In genomic region chr19:19192910-19193423, GRCh38 we compare ENCODE assay signal across 8 cellular contexts. TPM values are rescaled to one million over a fixed set of nuclear protein-coding genes. Genes with fewer than 3 reads are reported as not detected.
A peak's percentile ranks its signal among the peaks of the same experiment; 100 is the strongest.
DNase-seq lines count a peak whose midpoint lies in the region; ATAC-seq, FAIRE-seq and TF ChIP-seq lines count a peak whose summit lies in the region.

No MANE protein-coding gene starts in this region.

- no peak for FAIRE-seq in K562 (lab: Jason Lieb, UNC)

- CTCF ChIA-PET in K562 (lab: Yijun Ruan, JAX; ENCODE audit: low intra/inter-chr PET ratio) = no interaction called here

- H3K4me3 ChIP-seq in K562 = peak overlapping the region; percentile 86

- no peaks in the 10 kb centered on the region for H3K9me3 Mint-ChIP-seq in memory B cell

- H3K4me2 ChIP-seq in K562 (ENCODE audit: insufficient read depth, low read length) = peak overlapping the region; percentile 92

- in situ Hi-C loops in K562 (cut with MboI) = no loop called here

- TF ChIP-seq RAD21 in K562 (CRISPR knock-in tag; conservative IDR thresholded peaks at IDR 0.05 in 1 of 2, IDR thresholded peaks at IDR 0.05 in 1 of 2) = no peak

- TSS peak; percentile 91 for BruUV-seq in K562 (replicated peaks; lab: Mats Ljungman, UMichigan)

- 2% methylated on average over 18 of the region's 22 CpGs for WGBS in K562 (ENCODE audit: insufficient coverage, low coverage, missing lambda C conversion rate)

- H3K27ac ChIP-seq in C4-2B (peak overlapping the region; percentile 91), K562 (ENCODE audit: extremely low read depth, low read depth, low read length) (peak overlapping the region; percentile 95)

- H3K79me2 ChIP-seq in K562 (ENCODE audit: control insufficient read depth, insufficient read depth, low read length) = peaks cover 40% of the 10 kb centered on the region

- POLR2A ChIA-PET in K562 (lab: Yijun Ruan, JAX) = interaction anchor here (0.5 to 1.5 kb wide), 9 partner anchors 8 to 288 kb away, joined by 3 to 8 read pairs (median 4); partner anchors contain the start of genes NR2C2AP and SUGP1

- peak overlapping the region; percentile 93 to 98 for H3K9ac ChIP-seq in K562 (ENCODE audit: insufficient read depth in 1 of 2, low read depth in 2 of 2, low read length in 2 of 2)

- peaks cover 44% of the 10 kb centered on the region; the same call in 2 of the 3 replicates for H3K36me3 ChIP-seq in K562 (ENCODE audit: control insufficient read depth, insufficient read depth, low read length)

- DNase-seq in K562 (ENCODE audit: extremely low read depth in 1 of 4, low spot score in 3 of 4) (peak in 2 of 4 experiments; percentile 66 to 70), memory B cell (ENCODE audit: low spot score in 2 of 2) (no peak), NCI-H510A (lab: John Stamatoyannopoulos, UW) (no peak), SHP77 treated with DMSO at 0.1 percent for 48 hours (lab: John Stamatoyannopoulos, UW) (no peak)

- no peaks in the 10 kb centered on the region for H3K9me1 ChIP-seq in K562 (ENCODE audit: control insufficient read depth, insufficient read depth, low read length)

- peaks cover 31% of the 10 kb centered on the region for H3K4me1 Mint-ChIP-seq in memory B cell

- no peaks in the 10 kb centered on the region for H3K27me3 ChIP-seq in K562 (ENCODE audit: control insufficient read depth in 2 of 2, insufficient read depth in 2 of 2, low read length in 2 of 2)

- H3K4me1 ChIP-seq in K562 (replicated peaks in 1 of 2; ENCODE audit: control insufficient read depth in 2 of 2, insufficient read depth in 2 of 2, low read length in 2 of 2) = peaks cover 7 to 20% of the 10 kb centered on the region in 2 experiments

- intact Hi-C loops in K562 (cut with micrococcal nuclease) = loop anchor here (1.0 to 2.0 kb wide), 2 partner anchors 32 to 128 kb away; partner anchors contain the start of genes MAU2 and SUGP1

- H3K36me3 Mint-ChIP-seq in memory B cell = peaks cover 10% of the 10 kb centered on the region

- no peaks in the 10 kb centered on the region; the same call in 1 of the 2 replicates for H4K20me1 ChIP-seq in K562 (replicated peaks; ENCODE audit: control insufficient read depth, insufficient read depth, low read length)

- H3K27ac Mint-ChIP-seq in memory B cell = peak overlapping the region; percentile 97

- ATAC-seq in HG03280 (IDR thresholded peaks at IDR 0.05; ENCODE audit: unreplicated experiment) = peak; percentile 3
- ATAC-seq in K562 = peak; percentile 10
- peak; percentile 7 for ATAC-seq in memory B cell (ENCODE audit: low read depth)
- ATAC-seq in GM18870 (IDR thresholded peaks at IDR 0.05; ENCODE audit: unreplicated experiment) = no peak
- no peak for ATAC-seq in GM21447 (IDR thresholded peaks at IDR 0.05; ENCODE audit: unreplicated experiment)

- H3K27me3 Mint-ChIP-seq in memory B cell = no peaks in the 10 kb centered on the region

- peak overlapping the region; percentile 96 for H2AFZ ChIP-seq in K562 (ENCODE audit: low read depth, low read length)

- TF ChIP-seq POLR2A in K562 (conservative IDR thresholded peaks at IDR 0.05) = peak; percentile 59

- TF ChIP-seq EP300 in K562 (IDR thresholded peaks at IDR 0.05; ENCODE audit: low read length) = no peak

- peak overlapping the region; percentile 94 for H3K4me3 Mint-ChIP-seq in memory B cell

- H3K9me3 ChIP-seq in K562 (replicated peaks; ENCODE audit: control insufficient read depth, insufficient read depth, low read depth, low read length) = no peaks in the 10 kb centered on the region

- no peak for TF ChIP-seq CTCF in C4-2B (conservative IDR thresholded peaks at IDR 0.05)
- no peak for TF ChIP-seq CTCF in K562 (IDR thresholded peaks at IDR 0.05 in 2 of 3, conservative IDR thresholded peaks at IDR 0.05 in 1 of 3; ENCODE audit: insufficient read depth in 2 of 3, low read depth in 1 of 3, low read length in 3 of 3)

RNA-seq across cellular contexts. Expression of gene RFXANK, which starts 0.9 kb away (rescaled TPM):
- total RNA-seq in K562 (2011; cell fraction: chromatin; rRNA removed; ENCODE audit: low replicate concordance) = 68.6 and 223 TPM in 2 replicates
- 202 and 233 TPM in 2 replicates for total RNA-seq in K562 (2011; cell fraction: nucleolus; rRNA removed)
- 103 and 126 TPM in 2 replicates for total RNA-seq in K562 (2011; cell fraction: nucleoplasm; rRNA removed)
- total RNA-seq in K562 (2014; rRNA removed) (152 and 203 TPM in 2 replicates), K562 (2014; rRNA removed; fragmentation: Illumina TruSeq; extraction: Trizol) (79.8 and 106 TPM in 2 replicates), K562 (2015; rRNA removed; fragmentation: Illumina TruSeq; extraction: Trizol) (158 and 164 TPM in 2 replicates), K562 (2021) (176 and 185 TPM in 2 replicates)
- polyA plus RNA-seq in K562 (2011; rRNA removed) (68.6 and 70.4 TPM in 2 replicates), K562 (2014; fragmentation: Illumina TruSeq; extraction: Trizol) (181 and 187 TPM in 2 replicates), K562 (2014; fragmentation: Nextera tagmentation; extraction: Ambion mirVana) (100 to 1,000 TPM in 1 of 2 experiments, 10 to 100 TPM in 1; 81.4 to 150 TPM), K562 (2014; rRNA removed) (138 and 143 TPM in 2 replicates)
- polyA plus RNA-seq in K562 (2011; cell fraction: cytosol; rRNA removed) = 91.9 and 206 TPM in 2 replicates
- 256 and 295 TPM in 2 replicates for polyA plus RNA-seq in K562 (2011; cell fraction: nucleus; rRNA removed)
- 186 and 218 TPM in 2 replicates for polyA plus RNA-seq in K562 (2012)
- 23.8 and 46.5 TPM in 2 replicates for polyA minus RNA-seq in K562 (2011; rRNA and poly(A)+ RNA removed)
- 50.6 and 74.2 TPM in 2 replicates for polyA minus RNA-seq in K562 (2011; cell fraction: cytosol; rRNA and poly(A)+ RNA removed)
- 71.6 and 78.2 TPM in 2 replicates for polyA minus RNA-seq in K562 (2011; cell fraction: nucleus; rRNA and poly(A)+ RNA removed)

RNA-seq across cellular contexts. Expression of gene BORCS8, which starts 1.0 kb away (rescaled TPM):
- 26.1 and 65.6 TPM in 2 replicates for total RNA-seq in K562 (2011; cell fraction: chromatin; rRNA removed; ENCODE audit: low replicate concordance)
- total RNA-seq in K562 (2011; cell fraction: nucleolus; rRNA removed) = 31.4 and 35.8 TPM in 2 replicates
- 36.1 and 51.5 TPM in 2 replicates for total RNA-seq in K562 (2011; cell fraction: nucleoplasm; rRNA removed)
- total RNA-seq in K562 (2014; rRNA removed) (33.3 and 33.6 TPM in 2 replicates), K562 (2014; rRNA removed; fragmentation: Illumina TruSeq; extraction: Trizol) (7.9 and 11.3 TPM in 2 replicates), K562 (2015; rRNA removed; fragmentation: Illumina TruSeq; extraction: Trizol) (16.3 and 17.3 TPM in 2 replicates), K562 (2021) (30.4 and 30.5 TPM in 2 replicates)
- polyA plus RNA-seq in K562 (2011; rRNA removed) (11.2 and 12.7 TPM in 2 replicates), K562 (2014; fragmentation: Illumina TruSeq; extraction: Trizol) (24.4 and 31.3 TPM in 2 replicates), K562 (2014; fragmentation: Nextera tagmentation; extraction: Ambion mirVana) (1 to 10 TPM; 4.6 to 9.4 TPM), K562 (2014; rRNA removed) (28.7 and 29.9 TPM in 2 replicates)
- polyA plus RNA-seq in K562 (2011; cell fraction: cytosol; rRNA removed) = 12.3 and 35.6 TPM in 2 replicates
- polyA plus RNA-seq in K562 (2011; cell fraction: nucleus; rRNA removed) = 20.9 and 34.2 TPM in 2 replicates
- 17.6 and 20.6 TPM in 2 replicates for polyA plus RNA-seq in K562 (2012)
- polyA minus RNA-seq in K562 (2011; rRNA and poly(A)+ RNA removed) = 3.8 and 6.9 TPM in 2 replicates
- 6.7 and 7.9 TPM in 2 replicates for polyA minus RNA-seq in K562 (2011; cell fraction: cytosol; rRNA and poly(A)+ RNA removed)
- 5.7 and 7.3 TPM in 2 replicates for polyA minus RNA-seq in K562 (2011; cell fraction: nucleus; rRNA and poly(A)+ RNA removed)

RNA-seq across cellular contexts. Expression of gene NR2C2AP, which starts 10.2 kb away (rescaled TPM):
- 15.0 and 44.6 TPM in 2 replicates for total RNA-seq in K562 (2011; cell fraction: chromatin; rRNA removed; ENCODE audit: low replicate concordance)
- 37.5 and 41.5 TPM in 2 replicates for total RNA-seq in K562 (2011; cell fraction: nucleolus; rRNA removed)
- total RNA-seq in K562 (2011; cell fraction: nucleoplasm; rRNA removed) = 28.9 and 30.6 TPM in 2 replicates
- 31.3 and 33.1 TPM in 2 replicates for total RNA-seq in K562 (2014; rRNA removed)
- 23.1 and 26.3 TPM in 2 replicates for total RNA-seq in K562 (2014; rRNA removed; fragmentation: Illumina TruSeq; extraction: Trizol)
- 26.4 TPM in 2 replicates for total RNA-seq in K562 (2015; rRNA removed; fragmentation: Illumina TruSeq; extraction: Trizol)
- 32.4 and 35.6 TPM in 2 replicates for total RNA-seq in K562 (2021)
- 22.3 and 23.7 TPM in 2 replicates for polyA plus RNA-seq in K562 (2011; rRNA removed)
- polyA plus RNA-seq in K562 (2011; cell fraction: cytosol; rRNA removed) = 19.2 and 25.1 TPM in 2 replicates
- 56.3 and 62.7 TPM in 2 replicates for polyA plus RNA-seq in K562 (2011; cell fraction: nucleus; rRNA removed)
- 22.1 and 26.0 TPM in 2 replicates for polyA plus RNA-seq in K562 (2012)
- 30.3 and 33.1 TPM in 2 replicates for polyA plus RNA-seq in K562 (2014; fragmentation: Illumina TruSeq; extraction: Trizol)
- 10 to 100 TPM; 55.3 to 77.4 TPM for polyA plus RNA-seq in K562 (2014; fragmentation: Nextera tagmentation; extraction: Ambion mirVana)
- polyA plus RNA-seq in K562 (2014; rRNA removed) = 37.5 and 39.0 TPM in 2 replicates
- polyA minus RNA-seq in K562 (2011; rRNA and poly(A)+ RNA removed) = 8.9 and 10.0 TPM in 2 replicates
- 5.2 and 8.1 TPM in 2 replicates for polyA minus RNA-seq in K562 (2011; cell fraction: cytosol; rRNA and poly(A)+ RNA removed)
- 10.4 and 19.0 TPM in 2 replicates for polyA minus RNA-seq in K562 (2011; cell fraction: nucleus; rRNA and poly(A)+ RNA removed)

RNA-seq across cellular contexts. Expression of gene NCAN, which starts 18.8 kb away (rescaled TPM):
- total RNA-seq in K562 (2011; cell fraction: chromatin; rRNA removed; ENCODE audit: low replicate concordance) = 0.14 TPM in 1 of 2 replicates, not detected in the other
- total RNA-seq in K562 (2011; cell fraction: nucleolus; rRNA removed) = under 0.01 and 0.17 TPM in 2 replicates
- 0.15 TPM in 1 of 2 replicates, not detected in the other for total RNA-seq in K562 (2011; cell fraction: nucleoplasm; rRNA removed)
- total RNA-seq in K562 (2014; rRNA removed) (not detected in 2 replicates), K562 (2014; rRNA removed; fragmentation: Illumina TruSeq; extraction: Trizol) (not detected in 2 replicates), K562 (2015; rRNA removed; fragmentation: Illumina TruSeq; extraction: Trizol) (not detected in 2 replicates), K562 (2021) (0.04 and 0.07 TPM in 2 replicates)
- polyA plus RNA-seq in K562 (2011; rRNA removed) (not detected in 2 replicates), K562 (2014; fragmentation: Illumina TruSeq; extraction: Trizol) (not detected in 2 replicates), K562 (2014; fragmentation: Nextera tagmentation; extraction: Ambion mirVana) (not detected), K562 (2014; rRNA removed) (not detected in 2 replicates)
- polyA plus RNA-seq in K562 (2011; cell fraction: cytosol; rRNA removed) = 0.04 TPM in 1 of 2 replicates, not detected in the other
- 0.03 TPM in 1 of 2 replicates, not detected in the other for polyA plus RNA-seq in K562 (2011; cell fraction: nucleus; rRNA removed)
- 0.04 and 0.05 TPM in 2 replicates for polyA plus RNA-seq in K562 (2012)
- not detected in 2 replicates for polyA minus RNA-seq in K562 (2011; rRNA and poly(A)+ RNA removed)
- not detected in 2 replicates for polyA minus RNA-seq in K562 (2011; cell fraction: cytosol; rRNA and poly(A)+ RNA removed)
- 0.11 TPM in 1 of 2 replicates, not detected in the other for polyA minus RNA-seq in K562 (2011; cell fraction: nucleus; rRNA and poly(A)+ RNA removed)

RNA-seq across cellular contexts. Expression of gene MEF2B, which starts 22.9 kb away (rescaled TPM):
- total RNA-seq in K562 (2011; cell fraction: chromatin; rRNA removed; ENCODE audit: low replicate concordance) = 1.4 TPM in 1 of 2 replicates, not detected in the other
- total RNA-seq in K562 (2011; cell fraction: nucleolus; rRNA removed) = 1.2 and 1.7 TPM in 2 replicates
- 1.4 and 1.8 TPM in 2 replicates for total RNA-seq in K562 (2011; cell fraction: nucleoplasm; rRNA removed)
- total RNA-seq in K562 (2014; rRNA removed) (0.16 and 0.77 TPM in 2 replicates), K562 (2014; rRNA removed; fragmentation: Illumina TruSeq; extraction: Trizol) (not detected in 2 replicates), K562 (2015; rRNA removed; fragmentation: Illumina TruSeq; extraction: Trizol) (0.14 and 0.23 TPM in 2 replicates), K562 (2021) (0.72 and 1.9 TPM in 2 replicates)
- polyA plus RNA-seq in K562 (2011; rRNA removed) (0.15 and 0.26 TPM in 2 replicates), K562 (2014; fragmentation: Illumina TruSeq; extraction: Trizol) (0.65 and 1.0 TPM in 2 replicates), K562 (2014; fragmentation: Nextera tagmentation; extraction: Ambion mirVana) (not detected), K562 (2014; rRNA removed) (0.46 and 1.1 TPM in 2 replicates)
- 0.12 and 0.25 TPM in 2 replicates for polyA plus RNA-seq in K562 (2011; cell fraction: cytosol; rRNA removed)
- polyA plus RNA-seq in K562 (2011; cell fraction: nucleus; rRNA removed) = 1.1 and 1.8 TPM in 2 replicates
- 0.14 and 7.0 TPM in 2 replicates for polyA plus RNA-seq in K562 (2012)
- not detected in 2 replicates for polyA minus RNA-seq in K562 (2011; rRNA and poly(A)+ RNA removed)
- not detected in 2 replicates for polyA minus RNA-seq in K562 (2011; cell fraction: cytosol; rRNA and poly(A)+ RNA removed)
- 0.27 and 0.89 TPM in 2 replicates for polyA minus RNA-seq in K562 (2011; cell fraction: nucleus; rRNA and poly(A)+ RNA removed)

Comparison
In these comparisons a context has a peak if more than half of its experiments do, and no peak if none do; other contexts are left out.
1. ATAC-seq: peak in HG03280 (single experiment), K562 (single experiment) and memory B cell (single experiment); none in GM18870 (single experiment) and GM21447 (single experiment).